ENCODE assay signal across 13 cellular contexts in the genomic region with DNA sequence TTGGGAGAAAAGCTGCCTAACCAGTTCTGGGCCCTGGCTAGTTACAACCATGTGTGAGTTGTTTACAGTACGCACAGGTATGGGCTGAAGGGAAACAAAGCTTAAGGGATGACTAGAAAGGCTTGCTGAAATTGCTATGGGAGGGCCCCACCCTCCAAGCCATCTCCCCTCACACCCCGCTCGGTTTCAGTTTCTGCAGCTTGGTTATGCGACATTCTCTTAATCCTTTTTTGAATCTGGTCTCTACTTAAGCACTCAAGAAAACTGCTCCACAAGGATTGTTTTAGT. TPM values are rescaled to one million over a fixed set of nuclear protein-coding genes. Genes with fewer than 3 reads are reported as not detected.
DNase-seq lines count a peak whose midpoint lies in the region; ATAC-seq and TF ChIP-seq lines count a peak whose summit lies in the region.
"Had no signal": no experiment of that assay in that cellular context is flagged by ENCODE, and none has a peak within 500 bp of the region (broad histone marks: within the 10 kb centered on the region; RNA-seq: fewer than 3 reads in every experiment).

No MANE protein-coding gene starts in this region.

- H3K4me1 ChIP-seq in GM23248 (ENCODE audit: insufficient read depth) (peaks cover 32% of the 10 kb centered on the region), foreskin keratinocyte (peaks cover 5% of the 10 kb centered on the region), psoas muscle (peaks cover 34% of the 10 kb centered on the region)

- no peaks in the 10 kb centered on the region for H3K4me1 Mint-ChIP-seq in activated T-helper 1 cell treated with anti-CD3 and anti-CD28 coated beads, Interleukin-12 subunit alpha, Interleukin-12 subunit beta, Interleukin-2, Interleukin-4 antibody, amounts not matched to agents 30 ng/mL and 10 ng/mL and 1 ng/mL, durations not matched to agents 14 hours and 24 hours and 36 hours (ENCODE audit: low read depth)
- H3K4me1 Mint-ChIP-seq: stimulated activated effector memory CD8-positive, alpha-beta T cell treated with anti-CD3 and anti-CD28 coated beads, Interleukin-12 subunit alpha, Interleukin-12 subunit beta, amount 100 ng/mL, for 72 hours had no signal

- peak overlapping the region; percentile 41 for H3K27ac ChIP-seq in GM23248
- peak overlapping the region; percentile 38 for H3K27ac ChIP-seq in foreskin keratinocyte
- peak overlapping the region; percentile 55 for H3K27ac ChIP-seq in psoas muscle
- H3K27ac ChIP-seq: neutrophil had no signal

- H3K79me2 ChIP-seq in GM23248 (ENCODE audit: insufficient read depth): peaks cover 62% of the 10 kb centered on the region

- H3K27me3 ChIP-seq in GM23248 (replicated peaks; ENCODE audit: insufficient read depth) (no peaks in the 10 kb centered on the region), foreskin keratinocyte (no peaks in the 10 kb centered on the region), psoas muscle (ENCODE audit: insufficient read depth in 3 of 3, low read length in 2 of 3) (no peaks in the 10 kb centered on the region)

- H3K9me3 ChIP-seq in GM23248 (ENCODE audit: low read depth): no peaks in the 10 kb centered on the region
- no peaks in the 10 kb centered on the region for H3K9me3 ChIP-seq in psoas muscle
- H3K9me3 ChIP-seq: neutrophil had no signal

- peak overlapping the region; percentile 92 for H3K4me2 ChIP-seq in GM23248 (ENCODE audit: unreplicated experiment)

- H3K27me3 Mint-ChIP-seq in activated T-helper 1 cell treated with anti-CD3 and anti-CD28 coated beads, Interleukin-12 subunit alpha, Interleukin-12 subunit beta, Interleukin-2, Interleukin-4 antibody, amounts not matched to agents 30 ng/mL and 10 ng/mL and 1 ng/mL, durations not matched to agents 14 hours and 24 hours and 36 hours (ENCODE audit: insufficient read depth): peaks cover 3% of the 10 kb centered on the region

- no peak overlapping the region for H3K4me3 Mint-ChIP-seq in activated T-helper 1 cell treated with anti-CD3 and anti-CD28 coated beads, Interleukin-12 subunit alpha, Interleukin-12 subunit beta, Interleukin-2, Interleukin-4 antibody, amounts not matched to agents 30 ng/mL and 10 ng/mL and 1 ng/mL, durations not matched to agents 14 hours and 24 hours and 36 hours
- H3K4me3 Mint-ChIP-seq: stimulated activated effector memory CD8-positive, alpha-beta T cell treated with anti-CD3 and anti-CD28 coated beads, Interleukin-12 subunit alpha, Interleukin-12 subunit beta, amount 100 ng/mL, for 72 hours had no signal

- DNase-seq in GM23248 (peak; percentile 24), NCI-H69 (lab: John Stamatoyannopoulos, UW) (peak; percentile 49), foreskin keratinocyte (peak; percentile 72 to 87), psoas muscle (no peak), amniotic stem cell (lab: John Stamatoyannopoulos, UW) (no peak)
- no peak for DNase-seq in activated T-helper 1 cell treated with anti-CD3 and anti-CD28 coated beads, Interleukin-12 subunit alpha, Interleukin-12 subunit beta, Interleukin-2, Interleukin-4 antibody, amounts not matched to agents 30 ng/mL and 10 ng/mL and 1 ng/mL, durations not matched to agents 14 hours and 24 hours and 36 hours (ENCODE audit: low spot score)
- DNase-seq: activated CD4-positive, CD25-positive, alpha-beta regulatory T cell treated with anti-CD3 and anti-CD28 coated beads, Interleukin-2, amount 50 U/mL, for 72 hours; GDM1; NCI-H1694 had no signal

- H3K9me2 ChIP-seq in GM23248 (ENCODE audit: insufficient read depth): no peaks in the 10 kb centered on the region

- TF ChIP-seq CTCF in foreskin keratinocyte (conservative IDR thresholded peaks at IDR 0.05) (no peak), psoas muscle (IDR thresholded peaks at IDR 0.05) (no peak)

- in situ Hi-C loops in GM23248 (cut with MboI): loop anchor here (25.0 kb wide), 2 partner anchors 185 to 1065 kb away; no protein-coding TSS in a partner anchor

- no peaks in the 10 kb centered on the region for H4K20me1 ChIP-seq in GM23248 (ENCODE audit: insufficient read depth)

- intact Hi-C loops in psoas muscle (cut with DNase I): loop anchor here (5.0 kb wide), 2 partner anchors 35 to 40 kb away; no protein-coding TSS in a partner anchor
- intact Hi-C loops in activated T-helper 1 cell treated with anti-CD3 and anti-CD28 coated beads, Interleukin-12 subunit alpha, Interleukin-12 subunit beta, Interleukin-2, Interleukin-4 antibody, amounts not matched to agents 30 ng/mL and 10 ng/mL and 1 ng/mL, durations not matched to agents 14 hours and 24 hours and 36 hours (cut with micrococcal nuclease): no loop called here

- no peak overlapping the region for H3K27ac Mint-ChIP-seq in activated T-helper 1 cell treated with anti-CD3 and anti-CD28 coated beads, Interleukin-12 subunit alpha, Interleukin-12 subunit beta, Interleukin-2, Interleukin-4 antibody, amounts not matched to agents 30 ng/mL and 10 ng/mL and 1 ng/mL, durations not matched to agents 14 hours and 24 hours and 36 hours
- H3K27ac Mint-ChIP-seq: stimulated activated effector memory CD8-positive, alpha-beta T cell treated with anti-CD3 and anti-CD28 coated beads, Interleukin-12 subunit alpha, Interleukin-12 subunit beta, amount 100 ng/mL, for 72 hours had no signal

- peak overlapping the region; percentile 39 for H3K9ac ChIP-seq in GM23248

- no peaks in the 10 kb centered on the region for H3K36me3 Mint-ChIP-seq in activated T-helper 1 cell treated with anti-CD3 and anti-CD28 coated beads, Interleukin-12 subunit alpha, Interleukin-12 subunit beta, Interleukin-2, Interleukin-4 antibody, amounts not matched to agents 30 ng/mL and 10 ng/mL and 1 ng/mL, durations not matched to agents 14 hours and 24 hours and 36 hours (ENCODE audit: low read depth)
- H3K36me3 Mint-ChIP-seq: stimulated activated effector memory CD8-positive, alpha-beta T cell treated with anti-CD3 and anti-CD28 coated beads, Interleukin-12 subunit alpha, Interleukin-12 subunit beta, amount 100 ng/mL, for 72 hours had no signal

- 18 to 22% methylated on average over 4 of the region's 4 CpGs for WGBS in GM23248 (ENCODE audit: low coverage in 1 of 2, low lambda C conversion rate in 2 of 2, missing lambda C conversion rate in 2 of 2), 2 experiments
- WGBS in psoas muscle, 3 donors: 55 to 77% (median 73%) methylated on average over 4 of the region's 4 CpGs

- H3K36me3 ChIP-seq in GM23248 (ENCODE audit: low read depth): no peaks in the 10 kb centered on the region; the same call in 1 of the 2 replicates
- peaks cover 0 to 5% of the 10 kb centered on the region in 2 donors for H3K36me3 ChIP-seq in psoas muscle (ENCODE audit: insufficient read depth in 1 of 2, low read depth in 1 of 2)
- H3K36me3 ChIP-seq: neutrophil had no signal

- H3K4me3 ChIP-seq in GM23248 (peak overlapping the region; percentile 60), psoas muscle (no peak overlapping the region)

- H3F3A ChIP-seq in GM23248 (ENCODE audit: insufficient read depth): peaks cover 19% of the 10 kb centered on the region

- ATAC-seq in foreskin keratinocyte: peak; percentile 98
- ATAC-seq in psoas muscle: peak; percentile 22 to 43 (median 36)
- no peak for ATAC-seq in HG03460 (IDR thresholded peaks at IDR 0.05; ENCODE audit: unreplicated experiment)
- ATAC-seq in GM18909 (IDR thresholded peaks at IDR 0.05; ENCODE audit: poor library complexity, unreplicated experiment): no peak
- ATAC-seq: stimulated activated effector memory CD8-positive, alpha-beta T cell treated with anti-CD3 and anti-CD28 coated beads, Interleukin-12 subunit alpha, Interleukin-12 subunit beta, amount 100 ng/mL, for 72 hours had no signal

- no peaks in the 10 kb centered on the region for H3K9me3 Mint-ChIP-seq in activated T-helper 1 cell treated with anti-CD3 and anti-CD28 coated beads, Interleukin-12 subunit alpha, Interleukin-12 subunit beta, Interleukin-2, Interleukin-4 antibody, amounts not matched to agents 30 ng/mL and 10 ng/mL and 1 ng/mL, durations not matched to agents 14 hours and 24 hours and 36 hours

- H2AFZ ChIP-seq in GM23248: peak overlapping the region; percentile 26

RNA-seq across cellular contexts. Expression of a gene that starts 43.1 kb away (rescaled TPM):
- total RNA-seq in GM23248 (2014; rRNA removed; shearing (Covaris generic)): 32.0 and 38.8 TPM in 2 replicates
- polyA plus RNA-seq in GM23248 (2016; fragmentation: Nextera tagmentation; extraction: Ambion mirVana) (9.7 and 9.8 TPM in 2 replicates), foreskin keratinocyte (1.1 and 1.3 TPM in 2 replicates), psoas muscle (10 to 100 TPM; 10.6 to 36.8 (median 24.5) TPM)
- total RNA-seq in foreskin keratinocyte (2.8 and 3.3 TPM in 2 replicates), psoas muscle (10 to 100 TPM; 59.3 to 69.9 (median 64.4) TPM)
- not detected in 2 replicates for total RNA-seq in activated T-helper 1 cell treated with anti-CD3 and anti-CD28 coated beads, Interleukin-12 subunit alpha, Interleukin-12 subunit beta, Interleukin-2, Interleukin-4 antibody, amounts not matched to agents 30 ng/mL and 10 ng/mL and 1 ng/mL, durations not matched to agents 14 hours and 24 hours and 36 hours

Comparison
In these comparisons a context has a peak if more than half of its experiments do, and no peak if none do; other contexts are left out.
1. DNase-seq: peak in GM23248 (single experiment), NCI-H69 (single experiment) and foreskin keratinocyte (2 of 2); none in psoas muscle (0 of 2), amniotic stem cell (single experiment) and activated T-helper 1 cell treated with anti-CD3 and anti-CD28 coated beads, Interleukin-12 subunit alpha, Interleukin-12 subunit beta, Interleukin-2, Interleukin-4 antibody, amounts not matched to agents 30 ng/mL and 10 ng/mL and 1 ng/mL, durations not matched to agents 14 hours and 24 hours and 36 hours (single experiment).
2. ATAC-seq: peak in foreskin keratinocyte (single experiment) and psoas muscle (4 of 4); none in HG03460 (single experiment) and GM18909 (single experiment).
3. Peak in every context shown above with its lines, with median percentiles within 50 percentile points of each other: H3K27ac ChIP-seq.